ENCODE assay signal across 15 cellular contexts in genomic region chr13:98370806-98371553, GRCh38.
A peak's percentile ranks its signal among the peaks of the same experiment; 100 is the strongest.
DNase-seq lines count a peak whose midpoint lies in the region; ATAC-seq and TF ChIP-seq lines count a peak whose summit lies in the region.
"Had no signal": no experiment of that assay in that cellular context is flagged by ENCODE, and none has a peak within 500 bp of the region (broad histone marks: within the 10 kb centered on the region; RNA-seq: fewer than 3 reads in every experiment).

No MANE protein-coding gene starts in this region.

- H3K9me3 ChIP-seq in ovary: no peaks in the 10 kb centered on the region

- no peak overlapping the region for H3K27ac ChIP-seq in ovary
- H3K27ac ChIP-seq: epithelial cell of prostate, lower lobe of right lung had no signal

- TF ChIP-seq CTCF in AG10803 (conservative IDR thresholded peaks at IDR 0.05; ENCODE audit: low read length) (no peak), fibroblast of the aortic adventitia (IDR thresholded peaks at IDR 0.05; ENCODE audit: insufficient read depth, low read length) (no peak), ovary (IDR thresholded peaks at IDR 0.05) (no peak)

- H3K36me3 ChIP-seq in ovary: no peaks in the 10 kb centered on the region

- H3K4me3 ChIP-seq in AG10803 (ENCODE audit: low read length): peak overlapping the region; percentile 32
- H3K4me3 ChIP-seq in fibroblast of the aortic adventitia (ENCODE audit: low read depth, low read length): peak overlapping the region; percentile 19
- no peak overlapping the region for H3K4me3 ChIP-seq in ovary
- H3K4me3 ChIP-seq: lower lobe of right lung had no signal

- DNase-seq in AG10803 (ENCODE audit: low read depth) (peak; percentile 96), NCI-H69 (lab: John Stamatoyannopoulos, UW) (peak; percentile 36), fibroblast of the aortic adventitia (ENCODE audit: low read depth) (peak; percentile 88), ovary (peak; percentile 70 to 81 (median 72)), T-helper 9 cell (no peak), medulla oblongata (ENCODE audit: extremely low spot score) (no peak), NOMO-1 (lab: John Stamatoyannopoulos, UW; ENCODE audit: unreplicated experiment in 2 of 2) (no peak)
- DNase-seq: activated CD4-positive, CD25-positive, alpha-beta regulatory T cell treated with anti-CD3 and anti-CD28 coated beads, Interleukin-2, amount 50 U/mL, for 72 hours; activated naive CD4-positive, alpha-beta T cell treated with Interleukin-2 at 50 U/mL for 16 hours; CD4-positive, alpha-beta T cell; lower lobe of right lung; NCI-H1092 treated with DMSO at 0.1 percent for 48 hours; stimulated activated naive CD8-positive, alpha-beta T cell treated with anti-CD3 and anti-CD28 coated beads, Interleukin-15, amount 100 ng/mL, for 72 hours had no signal

- no peak for TF ChIP-seq POLR2A in ovary (IDR thresholded peaks at IDR 0.05)

- no peak for TF ChIP-seq EP300 in ovary (IDR thresholded peaks at IDR 0.05)

- WGBS in ovary, 3 donors: 4 to 16% (median 10%) methylated on average over 16 of the region's 16 CpGs

- no peaks in the 10 kb centered on the region for H3K27me3 ChIP-seq in ovary

- peaks cover 12% of the 10 kb centered on the region for H3K4me1 ChIP-seq in ovary (ENCODE audit: insufficient read depth)

- no peak for ATAC-seq in GM19455 (IDR thresholded peaks at IDR 0.05; ENCODE audit: unreplicated experiment)
- ATAC-seq: stimulated activated naive CD8-positive, alpha-beta T cell treated with anti-CD3 and anti-CD28 coated beads, Interleukin-15, amount 100 ng/mL, for 72 hours had no signal

- intact Hi-C loops in ovary (cut with DNase I): no loop called here

Comparison
In these comparisons a context has a peak if more than half of its experiments do, and no peak if none do; other contexts are left out.
1. DNase-seq: peak in AG10803 (single experiment), NCI-H69 (single experiment), fibroblast of the aortic adventitia (single experiment) and ovary (5 of 5); none in T-helper 9 cell (single experiment), medulla oblongata (single experiment) and NOMO-1 (0 of 2).